Comparison of ENCODE assay signal across 27 cellular contexts in the genomic region with DNA sequence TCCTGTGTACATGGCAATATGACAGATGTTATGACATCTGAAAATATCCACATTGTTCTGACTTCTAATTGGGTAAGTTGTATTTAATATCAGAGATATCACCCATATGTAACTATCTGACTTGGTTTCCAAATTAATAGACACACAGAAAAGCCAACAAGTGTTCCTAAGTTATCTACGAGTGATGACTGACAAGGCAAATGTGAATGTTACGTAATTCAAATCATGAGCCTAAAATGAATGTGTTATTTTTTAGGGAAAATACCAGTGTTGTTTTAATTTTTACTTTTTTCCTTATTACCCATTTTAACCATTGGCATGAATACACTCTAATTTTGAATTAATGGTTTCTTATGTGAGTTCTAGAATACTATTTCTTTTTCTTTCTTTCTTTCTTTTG.
"Had no signal": no experiment of that assay in that cellular context is flagged by ENCODE, and none has a peak within 500 bp of the region (broad histone marks: within the 10 kb centered on the region; RNA-seq: fewer than 3 reads in every experiment).

No MANE protein-coding gene starts in this region.

- H3K4me3 ChIP-seq: stomach, suprapubic skin, testis, thoracic aorta, thyroid gland, tibial artery, tibial nerve, transverse colon, upper lobe of left lung, upper lobe of right lung, uterus, vagina had no signal

- H3K36me3 ChIP-seq: thyroid gland, uterus had no signal

- FAIRE-seq: urothelium cell line had no signal

- H3K9me3 ChIP-seq: stomach, suprapubic skin, testis, thoracic aorta, thyroid gland, tibial artery, tibial nerve, transverse colon, upper lobe of left lung, upper lobe of right lung, uterus, vagina had no signal

- H3K27me3 ChIP-seq: stomach, suprapubic skin, testis, thyroid gland, tibial artery, tibial nerve, transverse colon, upper lobe of left lung, upper lobe of right lung, uterus, vagina had no signal

- H3K4me1 ChIP-seq: stomach, suprapubic skin, testis, thyroid gland, tibial artery, tibial nerve, transverse colon, upper lobe of left lung, upper lobe of right lung, uterus, vagina had no signal

- H3K27ac ChIP-seq: stomach, suprapubic skin, testis, thoracic aorta, thyroid gland, tibial artery, tibial nerve, transverse colon, upper lobe of left lung, upper lobe of right lung, uterus, vagina had no signal

- ATAC-seq: stimulated activated effector memory CD8-positive, alpha-beta T cell treated with anti-CD3 and anti-CD28 coated beads, Interleukin-12 subunit alpha, Interleukin-12 subunit beta, amount 100 ng/mL, for 72 hours; stimulated activated memory B cell treated with anti-CD40 and anti-IgM and Interleukin-4, amounts not matched to agents 10 μg/mL and 1 μg/mL and 100 μg/mL, for 72 hours; stimulated activated naive B cell treated with anti-CD40 and anti-IgM and Interleukin-4, amounts not matched to agents 10 μg/mL and 1 μg/mL and 100 μg/mL, for 72 hours; stimulated activated naive CD8-positive, alpha-beta T cell treated with anti-CD3 and anti-CD28 coated beads, Interleukin-15, amount 100 ng/mL, for 72 hours; stimulated activated naive CD8-positive, alpha-beta T cell treated with anti-CD3 and anti-CD28 coated beads, Interleukin-15, Interleukin-2, amounts not matched to agents 100 U/mL and 50 U/mL, for 24 hours; upper lobe of right lung had no signal

- DNase-seq: stimulated activated CD4-positive, alpha-beta T cell treated with anti-CD3 and anti-CD28 coated beads, Interleukin-2, amount 100 ng/mL, for 48 hours; stimulated activated CD4-positive, alpha-beta T cell treated with anti-CD3 and anti-CD28 coated beads, Interleukin-4, amount 100 ng/mL, for 1 hour; stimulated activated CD4-positive, alpha-beta T cell treated with anti-CD3 and anti-CD28 coated beads, Interleukin-4, amount 100 ng/mL, for 24 hours; stimulated activated CD4-positive, alpha-beta T cell treated with anti-CD3 and anti-CD28 coated beads, Interleukin-4, amount 100 ng/mL, for 4 hours; stimulated activated CD8-positive, alpha-beta memory T cell treated with anti-CD3 and anti-CD28 coated beads, Interleukin-4, amount 100 ng/mL, for 48 hours; stimulated activated naive B cell treated with anti-CD40 and anti-IgM and Interleukin-4, amounts not matched to agents 10 μg/mL and 1 μg/mL and 100 μg/mL, for 72 hours; stimulated activated naive CD4-positive, alpha-beta T cell; stimulated activated naive CD4-positive, alpha-beta T cell treated with Interleukin-2 at 50 U/mL for 16 hours; stimulated activated naive CD8-positive, alpha-beta T cell treated with anti-CD3 and anti-CD28 coated beads, Interleukin-15, amount 100 ng/mL, for 72 hours; stimulated activated naive CD8-positive, alpha-beta T cell treated with anti-CD3 and anti-CD28 coated beads, Interleukin-15, Interleukin-2, amounts not matched to agents 100 U/mL and 50 U/mL, for 24 hours; stomach; substantia nigra; testis; thyroid gland; tibial artery; transverse colon; trophoblast cell; upper lobe of left lung; upper lobe of right lung; uterus had no signal
